ENCODE assay signal across 2 cellular contexts in the genomic region with DNA sequence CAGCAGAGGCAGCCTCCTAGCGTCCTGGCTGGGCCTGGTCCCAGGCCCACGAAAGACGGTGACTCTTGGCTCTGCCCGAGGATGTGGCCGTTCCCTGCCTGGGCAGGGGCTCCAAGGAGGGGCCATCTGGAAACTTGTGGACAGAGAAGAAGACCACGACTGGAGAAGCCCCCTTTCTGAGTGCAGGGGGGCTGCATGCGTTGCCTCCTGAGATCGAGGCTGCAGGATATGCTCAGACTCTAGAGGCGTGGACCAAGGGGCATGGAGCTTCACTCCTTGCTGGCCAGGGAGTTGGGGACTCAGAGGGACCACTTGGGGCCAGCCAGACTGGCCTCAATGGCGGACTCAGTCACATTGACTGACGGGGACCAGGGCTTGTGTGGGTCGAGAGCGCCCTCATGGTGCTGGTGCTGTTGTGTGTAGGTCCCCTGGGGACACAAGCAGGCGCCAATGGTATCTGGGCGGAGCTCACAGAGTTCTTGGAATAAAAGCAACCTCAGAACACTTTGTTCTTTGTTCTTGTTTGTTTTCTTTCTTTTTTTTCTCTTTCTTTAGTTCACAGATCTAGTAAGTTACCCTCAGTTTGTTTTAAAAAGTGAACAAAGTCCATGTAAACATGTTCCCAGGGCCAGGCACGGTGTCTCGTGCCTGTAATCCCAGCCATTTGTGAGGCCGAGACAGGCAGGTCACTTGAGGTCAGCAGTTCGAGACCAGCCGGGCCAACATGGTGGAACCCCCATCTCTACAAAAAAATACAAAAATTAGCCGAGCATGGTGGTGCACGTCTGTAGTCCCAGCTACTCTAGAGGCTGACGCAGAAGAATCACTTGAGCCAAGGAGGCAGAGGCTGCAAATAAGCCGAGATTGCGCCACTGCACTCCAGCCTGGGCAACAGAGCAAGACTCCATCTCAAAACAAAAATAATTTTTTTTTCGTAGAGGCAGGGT.
TF ChIP-seq lines count a peak whose summit lies in the region.

No MANE protein-coding gene starts in this region.

TF ChIP-seq in Ishikawa, 13 proteins besides CTCF, POLR2A, EP300 and RAD21 (continued from another document):
- TF ChIP-seq, protein P1, sequence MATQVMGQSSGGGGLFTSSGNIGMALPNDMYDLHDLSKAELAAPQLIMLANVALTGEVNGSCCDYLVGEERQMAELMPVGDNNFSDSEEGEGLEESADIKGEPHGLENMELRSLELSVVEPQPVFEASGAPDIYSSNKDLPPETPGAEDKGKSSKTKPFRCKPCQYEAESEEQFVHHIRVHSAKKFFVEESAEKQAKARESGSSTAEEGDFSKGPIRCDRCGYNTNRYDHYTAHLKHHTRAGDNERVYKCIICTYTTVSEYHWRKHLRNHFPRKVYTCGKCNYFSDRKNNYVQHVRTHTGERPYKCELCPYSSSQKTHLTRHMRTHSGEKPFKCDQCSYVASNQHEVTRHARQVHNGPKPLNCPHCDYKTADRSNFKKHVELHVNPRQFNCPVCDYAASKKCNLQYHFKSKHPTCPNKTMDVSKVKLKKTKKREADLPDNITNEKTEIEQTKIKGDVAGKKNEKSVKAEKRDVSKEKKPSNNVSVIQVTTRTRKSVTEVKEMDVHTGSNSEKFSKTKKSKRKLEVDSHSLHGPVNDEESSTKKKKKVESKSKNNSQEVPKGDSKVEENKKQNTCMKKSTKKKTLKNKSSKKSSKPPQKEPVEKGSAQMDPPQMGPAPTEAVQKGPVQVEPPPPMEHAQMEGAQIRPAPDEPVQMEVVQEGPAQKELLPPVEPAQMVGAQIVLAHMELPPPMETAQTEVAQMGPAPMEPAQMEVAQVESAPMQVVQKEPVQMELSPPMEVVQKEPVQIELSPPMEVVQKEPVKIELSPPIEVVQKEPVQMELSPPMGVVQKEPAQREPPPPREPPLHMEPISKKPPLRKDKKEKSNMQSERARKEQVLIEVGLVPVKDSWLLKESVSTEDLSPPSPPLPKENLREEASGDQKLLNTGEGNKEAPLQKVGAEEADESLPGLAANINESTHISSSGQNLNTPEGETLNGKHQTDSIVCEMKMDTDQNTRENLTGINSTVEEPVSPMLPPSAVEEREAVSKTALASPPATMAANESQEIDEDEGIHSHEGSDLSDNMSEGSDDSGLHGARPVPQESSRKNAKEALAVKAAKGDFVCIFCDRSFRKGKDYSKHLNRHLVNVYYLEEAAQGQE (IDR thresholded peaks at IDR 0.05; ENCODE audit: low read depth) = no peak
- no peak for TF ChIP-seq CEBPB (IDR thresholded peaks at IDR 0.05)
- TF ChIP-seq YY1 (IDR thresholded peaks at IDR 0.05; ENCODE audit: low read depth) = no peak
- no peak for TF ChIP-seq FOXM1 (IDR thresholded peaks at IDR 0.05; ENCODE audit: borderline replicate concordance, low read depth)

TF ChIP-seq in liver, 16 proteins besides CTCF, POLR2A, EP300 and RAD21 (continued from another document):
- TF ChIP-seq, protein P1 (IDR thresholded peaks at IDR 0.05) = peak; percentile 59
- peak; percentile 90 to 94 for TF ChIP-seq JUND (IDR thresholded peaks at IDR 0.05)
- TF ChIP-seq FOXA1 (IDR thresholded peaks at IDR 0.05) = peak; percentile 85
- TF ChIP-seq, protein P2, sequence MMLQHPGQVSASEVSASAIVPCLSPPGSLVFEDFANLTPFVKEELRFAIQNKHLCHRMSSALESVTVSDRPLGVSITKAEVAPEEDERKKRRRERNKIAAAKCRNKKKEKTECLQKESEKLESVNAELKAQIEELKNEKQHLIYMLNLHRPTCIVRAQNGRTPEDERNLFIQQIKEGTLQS (IDR thresholded peaks at IDR 0.05) = peak; percentile 66
- peak; percentile 94 to 96 for TF ChIP-seq HNF4A (conservative IDR thresholded peaks at IDR 0.05)
- peak in 1 of 2 donors; percentile 58 for TF ChIP-seq GABPA (IDR thresholded peaks at IDR 0.05 in 1 of 2, conservative IDR thresholded peaks at IDR 0.05 in 1 of 2)
- peak; percentile 74 for TF ChIP-seq YY1 (IDR thresholded peaks at IDR 0.05)
- peak in 1 of 2 donors; percentile 56 for TF ChIP-seq EGR1 (IDR thresholded peaks at IDR 0.05; ENCODE audit: low read depth in 2 of 2)
